1 cellular context compared by ENCODE assay signal in the genomic region with DNA sequence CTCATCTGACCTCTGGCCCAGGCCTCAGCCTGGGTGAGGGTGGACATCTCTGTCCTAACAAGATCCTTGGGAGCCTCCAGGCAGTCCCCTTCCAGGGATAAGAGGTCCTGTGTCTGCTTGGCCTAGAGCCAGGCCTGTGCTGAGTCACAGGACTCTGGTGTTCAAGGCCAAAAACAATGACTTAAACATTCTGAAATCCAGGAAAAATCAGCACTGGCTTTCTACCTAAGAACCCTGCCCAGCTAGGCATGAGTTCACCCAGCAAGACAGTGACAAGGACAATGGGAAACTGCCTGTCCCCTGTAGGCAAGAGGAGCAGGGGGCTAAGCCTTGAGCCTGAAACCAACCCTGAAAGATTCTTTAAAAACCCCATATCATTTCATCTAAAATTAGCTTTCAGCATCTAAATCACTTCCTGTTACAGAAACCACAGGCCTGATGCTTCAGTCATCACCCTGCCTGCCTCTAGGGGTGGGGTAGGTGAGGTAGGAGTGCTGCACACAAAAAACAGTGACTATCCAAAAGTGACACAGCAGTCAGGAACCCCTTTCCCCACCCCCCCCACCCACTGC.
TF ChIP-seq lines count a peak whose summit lies in the region.

No MANE protein-coding gene starts in this region.

TF ChIP-seq in liver, 16 proteins besides CTCF, POLR2A, EP300 and RAD21 (continued from another document):
- TF ChIP-seq, protein P1, sequence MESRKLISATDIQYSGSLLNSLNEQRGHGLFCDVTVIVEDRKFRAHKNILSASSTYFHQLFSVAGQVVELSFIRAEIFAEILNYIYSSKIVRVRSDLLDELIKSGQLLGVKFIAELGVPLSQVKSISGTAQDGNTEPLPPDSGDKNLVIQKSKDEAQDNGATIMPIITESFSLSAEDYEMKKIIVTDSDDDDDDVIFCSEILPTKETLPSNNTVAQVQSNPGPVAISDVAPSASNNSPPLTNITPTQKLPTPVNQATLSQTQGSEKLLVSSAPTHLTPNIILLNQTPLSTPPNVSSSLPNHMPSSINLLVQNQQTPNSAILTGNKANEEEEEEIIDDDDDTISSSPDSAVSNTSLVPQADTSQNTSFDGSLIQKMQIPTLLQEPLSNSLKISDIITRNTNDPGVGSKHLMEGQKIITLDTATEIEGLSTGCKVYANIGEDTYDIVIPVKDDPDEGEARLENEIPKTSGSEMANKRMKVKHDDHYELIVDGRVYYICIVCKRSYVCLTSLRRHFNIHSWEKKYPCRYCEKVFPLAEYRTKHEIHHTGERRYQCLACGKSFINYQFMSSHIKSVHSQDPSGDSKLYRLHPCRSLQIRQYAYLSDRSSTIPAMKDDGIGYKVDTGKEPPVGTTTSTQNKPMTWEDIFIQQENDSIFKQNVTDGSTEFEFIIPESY (IDR thresholded peaks at IDR 0.05): no peak
TF ChIP-seq in liver: peak in this region for 0.
